ENCODE assay signal across 9 cellular contexts in the genomic region with DNA sequence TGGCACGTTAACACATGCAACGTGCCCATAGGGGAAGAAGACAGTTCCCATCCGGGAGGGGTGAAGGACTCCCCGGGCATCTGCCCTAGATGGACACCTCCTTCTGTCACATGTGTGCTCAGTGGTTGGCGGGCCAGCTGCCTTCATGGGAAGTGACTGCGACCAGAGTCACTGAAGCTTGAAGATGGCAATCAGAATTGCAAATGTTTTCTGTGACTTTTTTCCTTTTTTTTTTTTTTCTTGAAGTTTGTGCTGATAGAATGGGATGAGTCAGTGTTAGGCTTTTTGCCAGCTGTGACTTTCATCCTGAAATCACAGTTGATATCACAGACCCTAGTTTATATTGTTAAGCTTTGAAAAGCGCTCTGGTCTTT.
DNase-seq lines count a peak whose midpoint lies in the region; ATAC-seq, FAIRE-seq and TF ChIP-seq lines count a peak whose summit lies in the region.
"Had no signal": no experiment of that assay in that cellular context is flagged by ENCODE, and none has a peak within 500 bp of the region (broad histone marks: within the 10 kb centered on the region; RNA-seq: fewer than 3 reads in every experiment).

No MANE protein-coding gene starts in this region.

- no peaks in the 10 kb centered on the region for H3K27me3 ChIP-seq in A673 (replicated peaks; ENCODE audit: insufficient read depth, low read depth, low read length, poor library complexity)
- no peaks in the 10 kb centered on the region for H3K27me3 ChIP-seq in pancreas
- no peaks in the 10 kb centered on the region for H3K27me3 ChIP-seq in HAP-1 (ENCODE audit: low read depth)

- H3K9me3 ChIP-seq in A673 (ENCODE audit: low read depth, low read length, poor library complexity, severe bottlenecking) (no peaks in the 10 kb centered on the region), pancreas (no peaks in the 10 kb centered on the region), HAP-1 (no peaks in the 10 kb centered on the region)

- 83 to 90% methylated on average over 7 of the region's 7 CpGs for WGBS in pancreas, 2 donors

- BruUV-seq in A673 (replicated peaks; lab: Mats Ljungman, UMichigan), result no TSS peak

- H3K36me3 ChIP-seq in A673 (ENCODE audit: insufficient read depth, low read length, poor library complexity, severe bottlenecking) (no peaks in the 10 kb centered on the region), pancreas (peaks cover 0 to 27% (median 12%) of the 10 kb centered on the region in 3 donors), HAP-1 (replicated peaks) (peaks cover 25% of the 10 kb centered on the region)

- H3K27ac ChIP-seq in A673 (ENCODE audit: low read depth, low read length, poor library complexity, severe bottlenecking) (no peak overlapping the region), pancreas (no peak overlapping the region)

- no peak for TF ChIP-seq RAD21 in Ishikawa (IDR thresholded peaks at IDR 0.05; ENCODE audit: low read depth)

- intact Hi-C loops in A673 (cut with micrococcal nuclease; ENCODE audit: unreplicated experiment) (no loop called here), pancreas (cut with DNase I) (no loop called here)

- FAIRE-seq in pancreas (lab: Jason Lieb, UNC), result no peak

- peak; percentile 68 for DNase-seq in A673 (ENCODE audit: low spot score)
- peak; percentile 22 for DNase-seq in fibroblast of villous mesenchyme (ENCODE audit: low read depth)
- no peak for DNase-seq in NCI-H1105 (lab: John Stamatoyannopoulos, UW)
- no peak for DNase-seq in activated CD4-positive, alpha-beta T cell treated with anti-CD3 and anti-CD28 coated beads, Interleukin-2, amount 50 U/mL, for 4 hours
- no peak for DNase-seq in pancreas
- no peak for DNase-seq in HAP-1 (ENCODE audit: low spot score in 2 of 2)
- DNase-seq: cortex of kidney had no signal

- ATAC-seq in GM19351 (IDR thresholded peaks at IDR 0.05; ENCODE audit: unreplicated experiment) (peak; percentile 88), pancreas (no peak)

- H3K4me3 ChIP-seq in A673 (ENCODE audit: low read depth, low read length, poor library complexity, severe bottlenecking) (no peak overlapping the region), fibroblast of villous mesenchyme (ENCODE audit: low read depth, low read length) (no peak overlapping the region), pancreas (no peak overlapping the region), HAP-1 (no peak overlapping the region)

- H3K4me1 ChIP-seq in A673 (ENCODE audit: insufficient read depth, low read length, poor library complexity, severe bottlenecking) (no peaks in the 10 kb centered on the region), pancreas (no peaks in the 10 kb centered on the region), HAP-1 (no peaks in the 10 kb centered on the region)

- CTCF ChIA-PET in A673 (lab: Charles Lee), result no interaction called here

- POLR2A ChIA-PET in A673 (lab: Charles Lee; ENCODE audit: low non-redundant PET), result no interaction called here

- in situ Hi-C loops in HAP-1 (cut with MboI; ENCODE audit: low sequenced_read_pairs), result no loop called here

- TF ChIP-seq EP300 in Ishikawa (IDR thresholded peaks at IDR 0.05; ENCODE audit: borderline replicate concordance), result no peak

- TF ChIP-seq CTCF in A673 (conservative IDR thresholded peaks at IDR 0.05; ENCODE audit: low read depth, low read length) (no peak), fibroblast of villous mesenchyme (IDR thresholded peaks at IDR 0.05; ENCODE audit: insufficient read depth, low read depth, low read length) (no peak), pancreas (IDR thresholded peaks at IDR 0.05) (no peak)

TF ChIP-seq in Ishikawa, 13 proteins besides CTCF, POLR2A, EP300 and RAD21:
- TF ChIP-seq YY1 (IDR thresholded peaks at IDR 0.05; ENCODE audit: low read depth) (no peak), EGR1 (IDR thresholded peaks at IDR 0.05) (no peak), TEAD4 (IDR thresholded peaks at IDR 0.05) (no peak), TCF12 (IDR thresholded peaks at IDR 0.05; ENCODE audit: low read depth) (0 out of 2 replicates have a peak, but pooled peaks have one; percentile 33), CREB1 (IDR thresholded peaks at IDR 0.05; ENCODE audit: low read depth) (no peak), NFIC (IDR thresholded peaks at IDR 0.05) (0 out of 2 replicates have a peak, but pooled peaks have one; percentile 19), FOXM1 (IDR thresholded peaks at IDR 0.05; ENCODE audit: borderline replicate concordance, low read depth) (no peak), CEBPB (IDR thresholded peaks at IDR 0.05) (no peak)
- TF ChIP-seq, protein P1, sequence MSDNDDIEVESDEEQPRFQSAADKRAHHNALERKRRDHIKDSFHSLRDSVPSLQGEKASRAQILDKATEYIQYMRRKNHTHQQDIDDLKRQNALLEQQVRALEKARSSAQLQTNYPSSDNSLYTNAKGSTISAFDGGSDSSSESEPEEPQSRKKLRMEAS (IDR thresholded peaks at IDR 0.05), result no peak
- TF ChIP-seq, protein P2, sequence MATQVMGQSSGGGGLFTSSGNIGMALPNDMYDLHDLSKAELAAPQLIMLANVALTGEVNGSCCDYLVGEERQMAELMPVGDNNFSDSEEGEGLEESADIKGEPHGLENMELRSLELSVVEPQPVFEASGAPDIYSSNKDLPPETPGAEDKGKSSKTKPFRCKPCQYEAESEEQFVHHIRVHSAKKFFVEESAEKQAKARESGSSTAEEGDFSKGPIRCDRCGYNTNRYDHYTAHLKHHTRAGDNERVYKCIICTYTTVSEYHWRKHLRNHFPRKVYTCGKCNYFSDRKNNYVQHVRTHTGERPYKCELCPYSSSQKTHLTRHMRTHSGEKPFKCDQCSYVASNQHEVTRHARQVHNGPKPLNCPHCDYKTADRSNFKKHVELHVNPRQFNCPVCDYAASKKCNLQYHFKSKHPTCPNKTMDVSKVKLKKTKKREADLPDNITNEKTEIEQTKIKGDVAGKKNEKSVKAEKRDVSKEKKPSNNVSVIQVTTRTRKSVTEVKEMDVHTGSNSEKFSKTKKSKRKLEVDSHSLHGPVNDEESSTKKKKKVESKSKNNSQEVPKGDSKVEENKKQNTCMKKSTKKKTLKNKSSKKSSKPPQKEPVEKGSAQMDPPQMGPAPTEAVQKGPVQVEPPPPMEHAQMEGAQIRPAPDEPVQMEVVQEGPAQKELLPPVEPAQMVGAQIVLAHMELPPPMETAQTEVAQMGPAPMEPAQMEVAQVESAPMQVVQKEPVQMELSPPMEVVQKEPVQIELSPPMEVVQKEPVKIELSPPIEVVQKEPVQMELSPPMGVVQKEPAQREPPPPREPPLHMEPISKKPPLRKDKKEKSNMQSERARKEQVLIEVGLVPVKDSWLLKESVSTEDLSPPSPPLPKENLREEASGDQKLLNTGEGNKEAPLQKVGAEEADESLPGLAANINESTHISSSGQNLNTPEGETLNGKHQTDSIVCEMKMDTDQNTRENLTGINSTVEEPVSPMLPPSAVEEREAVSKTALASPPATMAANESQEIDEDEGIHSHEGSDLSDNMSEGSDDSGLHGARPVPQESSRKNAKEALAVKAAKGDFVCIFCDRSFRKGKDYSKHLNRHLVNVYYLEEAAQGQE (IDR thresholded peaks at IDR 0.05; ENCODE audit: low read depth), result no peak

Comparison
In these comparisons a context has a peak if more than half of its experiments do, and no peak if none do; other contexts are left out.
1. DNase-seq: peak in A673 (single experiment) and fibroblast of villous mesenchyme (single experiment); none in NCI-H1105 (single experiment), activated CD4-positive, alpha-beta T cell treated with anti-CD3 and anti-CD28 coated beads, Interleukin-2, amount 50 U/mL, for 4 hours (0 of 2), pancreas (0 of 6) and HAP-1 (0 of 2).